8 cellular contexts compared by ENCODE assay signal in genomic region chr13:111005808-111006494, GRCh38.
DNase-seq lines count a peak whose midpoint lies in the region; ATAC-seq and TF ChIP-seq lines count a peak whose summit lies in the region.

No MANE protein-coding gene starts in this region.

- H3K4me3 ChIP-seq in lower lobe of right lung (no peak overlapping the region), stomach smooth muscle (ENCODE audit: low read length in 2 of 2) (peak overlapping the region in 1 of 2 donors; percentile 57)

- H3K4me1 ChIP-seq in lower lobe of right lung (peaks cover 29% of the 10 kb centered on the region), stomach smooth muscle (ENCODE audit: control insufficient read depth, insufficient read depth, low read length) (peaks cover 15% of the 10 kb centered on the region)

- peak; percentile 65 for ATAC-seq in lower lobe of right lung
- no peak for ATAC-seq in GM21447 (IDR thresholded peaks at IDR 0.05; ENCODE audit: unreplicated experiment)
- ATAC-seq in GM18868 (IDR thresholded peaks at IDR 0.05; ENCODE audit: unreplicated experiment), result no peak

- H3K36me3 ChIP-seq in lower lobe of right lung (no peaks in the 10 kb centered on the region), stomach smooth muscle (ENCODE audit: control insufficient read depth in 2 of 2, insufficient read depth in 2 of 2, low read length in 2 of 2) (no peaks in the 10 kb centered on the region)

- intact Hi-C loops in lower lobe of right lung (cut with DNase I), result no loop called here

- TF ChIP-seq CTCF in lower lobe of right lung (IDR thresholded peaks at IDR 0.05), result no peak

- H3K9ac ChIP-seq in stomach smooth muscle (ENCODE audit: low read length in 2 of 2), result peak overlapping the region; percentile 13 to 36

- DNase-seq in NCI-H187 treated with DMSO at 0.1 percent for 48 hours (lab: John Stamatoyannopoulos, UW), result peak; percentile 41
- DNase-seq in dermis blood vessel endothelial cell, result peak; percentile 85
- no peak for DNase-seq in lower lobe of right lung
- no peak for DNase-seq in activated T-cell treated with anti-CD3 and anti-CD28 coated beads, Interleukin-2, amount 50 U/mL, for 1 hour
- DNase-seq in NK-92 (lab: John Stamatoyannopoulos, UW; ENCODE audit: unreplicated experiment), result no peak

- H3K27me3 ChIP-seq in lower lobe of right lung (ENCODE audit: low read depth) (no peaks in the 10 kb centered on the region), stomach smooth muscle (ENCODE audit: control insufficient read depth in 1 of 2, insufficient read depth in 2 of 2, low read length in 2 of 2) (no peaks in the 10 kb centered on the region)

- H3K9me3 ChIP-seq in lower lobe of right lung (no peaks in the 10 kb centered on the region), stomach smooth muscle (ENCODE audit: control insufficient read depth in 2 of 2, low read length in 2 of 2) (no peaks in the 10 kb centered on the region)

- H3K27ac ChIP-seq in lower lobe of right lung (peak overlapping the region; percentile 76), stomach smooth muscle (ENCODE audit: low read length) (peak overlapping the region; percentile 89)

Comparison
In these comparisons a context has a peak if more than half of its experiments do, and no peak if none do; other contexts are left out.
1. DNase-seq: peak in NCI-H187 treated with DMSO at 0.1 percent for 48 hours (single experiment) and dermis blood vessel endothelial cell (single experiment); none in lower lobe of right lung (single experiment), activated T-cell treated with anti-CD3 and anti-CD28 coated beads, Interleukin-2, amount 50 U/mL, for 1 hour (single experiment) and NK-92 (single experiment).
2. ATAC-seq: peak in lower lobe of right lung (2 of 2); none in GM21447 (single experiment) and GM18868 (single experiment).